ENCODE assay signal across 16 cellular contexts in genomic region chr1:74824497-74825107, GRCh38.
DNase-seq lines count a peak whose midpoint lies in the region; ATAC-seq and TF ChIP-seq lines count a peak whose summit lies in the region.
"Had no signal": no experiment of that assay in that cellular context is flagged by ENCODE, and none has a peak within 500 bp of the region (broad histone marks: within the 10 kb centered on the region; RNA-seq: fewer than 3 reads in every experiment).

No MANE protein-coding gene starts in this region.

- ATAC-seq in GM18520 (IDR thresholded peaks at IDR 0.05; ENCODE audit: unreplicated experiment) (peak; percentile 84), GM21381 (IDR thresholded peaks at IDR 0.05; ENCODE audit: unreplicated experiment) (peak; percentile 83), HG02884 (IDR thresholded peaks at IDR 0.05; ENCODE audit: unreplicated experiment) (peak; percentile 76), HG03469 (IDR thresholded peaks at IDR 0.05; ENCODE audit: unreplicated experiment) (peak; percentile 77)
- ATAC-seq: naive thymus-derived CD8-positive, alpha-beta T cell had no signal

- H3K27me3 ChIP-seq in dorsolateral prefrontal cortex = no peaks in the 10 kb centered on the region

- no peak overlapping the region for H3K27ac ChIP-seq in dorsolateral prefrontal cortex
- H3K27ac ChIP-seq: HL-60, left ventricle myocardium inferior had no signal

- TF ChIP-seq CTCF in GM10266 (IDR thresholded peaks at IDR 0.05; ENCODE audit: control insufficient read depth, insufficient read depth, low read depth, missing control alignments) (no peak), dorsolateral prefrontal cortex (IDR thresholded peaks at IDR 0.05 in 54 of 56, conservative IDR thresholded peaks at IDR 0.05 in 2 of 56; ENCODE audit: low read depth in 1 of 56, partially characterized antibody in 56 of 56) (no peak)

- intact Hi-C loops in dorsolateral prefrontal cortex (cut with DNase I) = no loop called here

- DNase-seq in GF-D8 (lab: John Stamatoyannopoulos, UW) (no peak), GM10266 (ENCODE audit: extremely low spot score) (no peak), anterior cingulate cortex (lab: John Stamatoyannopoulos, UW) (no peak), dorsolateral prefrontal cortex (no peak)
- DNase-seq: activated B cell treated with CpG ODN at 0.5 μM for 24 hours; activated naive CD8-positive, alpha-beta T cell treated with anti-CD3 and anti-CD28 coated beads, Interleukin-2, amount 10 ng/mL, durations not matched to agents 7 days and 5 days; DMS79; left ventricle myocardium inferior; naive thymus-derived CD8-positive, alpha-beta T cell; NCI-H187; retina had no signal

- H3K4me3 ChIP-seq in dorsolateral prefrontal cortex = no peak overlapping the region
- H3K4me3 ChIP-seq: left ventricle myocardium inferior had no signal
